Comparison of ENCODE assay signal across 11 cellular contexts in genomic region chr11:62104816-62105610, GRCh38. TPM values are rescaled to one million over a fixed set of nuclear protein-coding genes. Genes with fewer than 3 reads are reported as not detected.
DNase-seq lines count a peak whose midpoint lies in the region; FAIRE-seq and TF ChIP-seq lines count a peak whose summit lies in the region.
"Had no signal": no experiment of that assay in that cellular context is flagged by ENCODE, and none has a peak within 500 bp of the region (broad histone marks: within the 10 kb centered on the region; RNA-seq: fewer than 3 reads in every experiment).

No MANE protein-coding gene starts in this region.

- H3K27ac ChIP-seq in liver (ENCODE audit: low read depth in 1 of 2, low read length in 2 of 2), result peak overlapping the region; percentile 62 to 81
- H3K27ac ChIP-seq in thymus (ENCODE audit: low read depth), result no peak overlapping the region
- H3K27ac ChIP-seq: A549, cardiac muscle cell had no signal

- peak overlapping the region; percentile 61 for H3K4me3 Mint-ChIP-seq in activated CD4-positive, alpha-beta T cell treated with anti-CD3 and anti-CD28 coated beads, Interleukin-2, amount 10 ng/mL, durations not matched to agents 7 days and 5 days

- H3K36me3 Mint-ChIP-seq in activated CD4-positive, alpha-beta T cell treated with anti-CD3 and anti-CD28 coated beads, Interleukin-2, amount 10 ng/mL, durations not matched to agents 7 days and 5 days (ENCODE audit: low read depth), result peaks cover 3% of the 10 kb centered on the region

- no peaks in the 10 kb centered on the region for H3K9me3 ChIP-seq in liver (ENCODE audit: control insufficient read depth in 4 of 4, low read length in 3 of 4)
- no peaks in the 10 kb centered on the region for H3K9me3 ChIP-seq in thymus (ENCODE audit: control insufficient read depth)
- H3K9me3 ChIP-seq: A549 had no signal

- peak overlapping the region; percentile 90 for H3K27ac Mint-ChIP-seq in activated CD4-positive, alpha-beta T cell treated with anti-CD3 and anti-CD28 coated beads, Interleukin-2, amount 10 ng/mL, durations not matched to agents 7 days and 5 days

- no peaks in the 10 kb centered on the region for H3K9me3 Mint-ChIP-seq in activated CD4-positive, alpha-beta T cell treated with anti-CD3 and anti-CD28 coated beads, Interleukin-2, amount 10 ng/mL, durations not matched to agents 7 days and 5 days

- TF ChIP-seq RAD21 in liver (IDR thresholded peaks at IDR 0.05), result no peak

- POLR2A ChIA-PET in activated CD4-positive, alpha-beta T cell treated with anti-CD3 and anti-CD28 coated beads, Interleukin-2, amount 10 ng/mL, durations not matched to agents 7 days and 5 days (lab: Charles Lee), result no interaction called here

- H3K4me1 ChIP-seq in liver (ENCODE audit: control insufficient read depth in 4 of 4, insufficient read depth in 4 of 4, low read length in 3 of 4) (peaks cover 0 to 4% (median 0%) of the 10 kb centered on the region in 4 donors), thymus (ENCODE audit: control insufficient read depth, insufficient read depth, low read length) (no peaks in the 10 kb centered on the region)

- TF ChIP-seq POLR2A in GM12891 (IDR thresholded peaks at IDR 0.05; ENCODE audit: low read depth, low read length), result no peak

- CTCF ChIA-PET in activated CD4-positive, alpha-beta T cell treated with anti-CD3 and anti-CD28 coated beads, Interleukin-2, amount 10 ng/mL, durations not matched to agents 7 days and 5 days (lab: Charles Lee), result interaction anchor here (1.0 to 1.5 kb wide), 2 partner anchors 18 to 206 kb away, joined by 3 read pairs; no protein-coding TSS in a partner anchor

- H3K9ac ChIP-seq in liver (ENCODE audit: low read depth in 1 of 2, low read length in 2 of 2), result peak overlapping the region in 1 of 2 donors; percentile 36

- 56% methylated on average over 10 of the region's 10 CpGs for WGBS in liver
- WGBS in thymus, result 38% methylated on average over 10 of the region's 10 CpGs

- TF ChIP-seq CTCF in cardiac fibroblast (IDR thresholded peaks at IDR 0.05; ENCODE audit: low read depth, low read length) (no peak), liver (IDR thresholded peaks at IDR 0.05; ENCODE audit: low read depth, low read length, missing input control) (no peak)

- FAIRE-seq in urothelium cell line (lab: Jason Lieb, UNC) (no peak), GM12891 (lab: Jason Lieb, UNC) (no peak)
- FAIRE-seq: A549 had no signal

- no peaks in the 10 kb centered on the region for H3K27me3 ChIP-seq in liver (ENCODE audit: control insufficient read depth in 4 of 4, insufficient read depth in 4 of 4, low read length in 3 of 4)
- no peaks in the 10 kb centered on the region for H3K27me3 ChIP-seq in thymus (ENCODE audit: control insufficient read depth, insufficient read depth)
- H3K27me3 ChIP-seq: cardiac muscle cell had no signal

- peak overlapping the region in 1 of 2 donors; percentile 24 for H3K4me3 ChIP-seq in cardiac fibroblast (replicated peaks in 1 of 2; ENCODE audit: low read depth in 2 of 2, low read length in 2 of 2)
- H3K4me3 ChIP-seq in liver (ENCODE audit: low read depth in 1 of 3, low read length in 3 of 3), result no peak overlapping the region
- H3K4me3 ChIP-seq in thymus (ENCODE audit: low read length), result peak overlapping the region; percentile 23
- H3K4me3 ChIP-seq: A549, cardiac muscle cell had no signal

- H3K27me3 Mint-ChIP-seq in activated CD4-positive, alpha-beta T cell treated with anti-CD3 and anti-CD28 coated beads, Interleukin-2, amount 10 ng/mL, durations not matched to agents 7 days and 5 days, result peaks cover 5% of the 10 kb centered on the region

- DNase-seq in activated CD4-positive, alpha-beta T cell treated with anti-CD3 and anti-CD28 coated beads, Interleukin-2, amount 10 ng/mL, durations not matched to agents 7 days and 5 days, result peak; percentile 41
- DNase-seq in activated CD4-positive, alpha-beta T cell treated with anti-CD3 and anti-CD28 coated beads for 48 hours, result no peak
- DNase-seq in cardiac fibroblast (ENCODE audit: low read depth in 2 of 2), result peak; percentile 90 to 94
- no peak for DNase-seq in urothelium cell line (ENCODE audit: low spot score)
- no peak for DNase-seq in activated CD8-positive, alpha-beta memory T cell treated with anti-CD3 and anti-CD28 coated beads, Interleukin-2, amount 50 U/mL, for 4 hours
- DNase-seq in GM12891 (ENCODE audit: insufficient read length, low spot score), result no peak
- DNase-seq: NCI-H446 treated with DMSO at 0.1 percent for 48 hours had no signal

- peaks cover 17% of the 10 kb centered on the region for H3K4me1 Mint-ChIP-seq in activated CD4-positive, alpha-beta T cell treated with anti-CD3 and anti-CD28 coated beads, Interleukin-2, amount 10 ng/mL, durations not matched to agents 7 days and 5 days

- H3K36me3 ChIP-seq in liver (ENCODE audit: control insufficient read depth in 4 of 4, insufficient read depth in 3 of 4, low read depth in 1 of 4, low read length in 3 of 4) (no peaks in the 10 kb centered on the region), thymus (ENCODE audit: control insufficient read depth, insufficient read depth) (no peaks in the 10 kb centered on the region)
- H3K36me3 ChIP-seq: cardiac muscle cell had no signal

TF ChIP-seq in liver, 16 proteins besides CTCF, POLR2A, EP300 and RAD21:
- TF ChIP-seq YY1 (IDR thresholded peaks at IDR 0.05) (no peak), TAF1 (conservative IDR thresholded peaks at IDR 0.05) (no peak), JUND (IDR thresholded peaks at IDR 0.05) (peak in 1 of 2 donors; percentile 14), FOXA2 (IDR thresholded peaks at IDR 0.05) (no peak), SP1 (IDR thresholded peaks at IDR 0.05) (peak; percentile 50), ZBTB33 (IDR thresholded peaks at IDR 0.05) (no peak), FOXA1 (IDR thresholded peaks at IDR 0.05) (no peak), HNF4A (conservative IDR thresholded peaks at IDR 0.05) (no peak), GABPA (IDR thresholded peaks at IDR 0.05 in 1 of 2, conservative IDR thresholded peaks at IDR 0.05 in 1 of 2) (peak in 1 of 2 donors; percentile 18), RXRA (IDR thresholded peaks at IDR 0.05) (no peak), ATF3 (IDR thresholded peaks at IDR 0.05) (no peak), NR2F2 (IDR thresholded peaks at IDR 0.05) (peak; percentile 95)

TF ChIP-seq in GM12891, 5 proteins besides CTCF, POLR2A, EP300 and RAD21:
- TF ChIP-seq POLR2AphosphoS5 (IDR thresholded peaks at IDR 0.05; ENCODE audit: low read depth, low read length), result no peak

RNA-seq across cellular contexts. Expression of gene INCENP, which starts 18.8 kb away (rescaled TPM):
- 100 to 1,000 TPM; 200 to 204 TPM for total RNA-seq in activated CD4-positive, alpha-beta T cell treated with anti-CD3 and anti-CD28 coated beads, Interleukin-2, amount 10 ng/mL, durations not matched to agents 7 days and 5 days
- total RNA-seq in liver, result 10 to 100 TPM in 1 of 2 donors, 1 to 10 TPM in 1; 5.4 to 34.4 TPM
- polyA plus RNA-seq in liver, result 1 to 10 TPM; 2.4 to 4.1 TPM
- polyA plus RNA-seq in thymus, result 5.2 TPM
- polyA plus RNA-seq in GM12891 (2012; ENCODE audit: low read depth, missing spikeins), result 25.4 TPM

Comparison
In these comparisons a context has a peak if more than half of its experiments do, and no peak if none do; other contexts are left out.
1. DNase-seq: peak in activated CD4-positive, alpha-beta T cell treated with anti-CD3 and anti-CD28 coated beads, Interleukin-2, amount 10 ng/mL, durations not matched to agents 7 days and 5 days (single experiment) and cardiac fibroblast (2 of 2); none in activated CD4-positive, alpha-beta T cell treated with anti-CD3 and anti-CD28 coated beads for 48 hours (single experiment), urothelium cell line (single experiment), activated CD8-positive, alpha-beta memory T cell treated with anti-CD3 and anti-CD28 coated beads, Interleukin-2, amount 50 U/mL, for 4 hours (single experiment) and GM12891 (single experiment).
2. RNA of gene INCENP, which starts 18.8 kb away (total RNA-seq): 200 to 204 TPM in activated CD4-positive, alpha-beta T cell treated with anti-CD3 and anti-CD28 coated beads, Interleukin-2, amount 10 ng/mL, durations not matched to agents 7 days and 5 days; 5.4 to 34.4 TPM in liver; every median in the first group is over 4 times any median in the second.